22 cellular contexts compared by ENCODE assay signal in genomic region chr22:46234851-46235437, GRCh38. TPM values are rescaled to one million over a fixed set of nuclear protein-coding genes. Genes with fewer than 3 reads are reported as not detected.
"Had no signal": no experiment of that assay in that cellular context is flagged by ENCODE, and none has a peak within 500 bp of the region (broad histone marks: within the 10 kb centered on the region; RNA-seq: fewer than 3 reads in every experiment).

No MANE protein-coding gene starts in this region.

- DNase-seq: cortex of kidney; dorsolateral prefrontal cortex; effector CD8-positive, alpha-beta T cell; heart right ventricle; hypothalamus; kidney glomerular epithelial cell; mammary epithelial cell; naive thymus-derived CD4-positive, alpha-beta T cell; stimulated activated naive CD4-positive, alpha-beta T cell treated with Interleukin-2 at 50 U/mL for 16 hours; upper lobe of left lung; uterus had no signal

- H3K27me3 ChIP-seq: dorsolateral prefrontal cortex, heart right ventricle, suprapubic skin, tibial artery, upper lobe of left lung, uterus had no signal

- H3K27ac ChIP-seq: skin epidermis, suprapubic skin, tibial artery, upper lobe of left lung, uterus had no signal

- H3K4me1 ChIP-seq: suprapubic skin, upper lobe of left lung, uterus had no signal

- H3K4me3 ChIP-seq: dorsolateral prefrontal cortex, heart right ventricle, skin epidermis, suprapubic skin, tibial artery, upper lobe of left lung, uterus had no signal

- H3K36me3 ChIP-seq: uterus had no signal

- FAIRE-seq: frontal cortex, islet of Langerhans had no signal

- ATAC-seq: esophagus mucosa; heart right ventricle; naive thymus-derived CD4-positive, alpha-beta T cell; sciatic nerve had no signal

- H3K9me3 ChIP-seq: heart right ventricle, suprapubic skin, tibial artery, upper lobe of left lung, uterus had no signal

RNA-seq across cellular contexts. Expression of gene PKDREJ, which starts 28.2 kb away (rescaled TPM):
- total RNA-seq: mammary epithelial cell; mesenteric fat pad; naive thymus-derived CD4-positive, alpha-beta T cell; osteocyte had no signal
- polyA plus RNA-seq: fibroblast of lung; mammary epithelial cell; naive thymus-derived CD4-positive, alpha-beta T cell; neural cell had no signal
